8 cellular contexts compared by ENCODE assay signal in genomic region chr13:21670006-21670882, GRCh38. TPM values are rescaled to one million over a fixed set of nuclear protein-coding genes. Genes with fewer than 3 reads are reported as not detected.
DNase-seq lines count a peak whose midpoint lies in the region; ATAC-seq and TF ChIP-seq lines count a peak whose summit lies in the region.

No MANE protein-coding gene starts in this region.

- ATAC-seq in GM19035 (IDR thresholded peaks at IDR 0.05; ENCODE audit: unreplicated experiment), result peak; percentile 35
- peak; percentile 21 for ATAC-seq in HG03354 (IDR thresholded peaks at IDR 0.05; ENCODE audit: poor library complexity, severe bottlenecking, unreplicated experiment)

- H3K27me3 ChIP-seq in BJ (ENCODE audit: control insufficient read depth, insufficient read depth, low read length), result peaks cover 24% of the 10 kb centered on the region
- no peaks in the 10 kb centered on the region for H3K27me3 ChIP-seq in Peyer's patch
- no peaks in the 10 kb centered on the region for H3K27me3 ChIP-seq in ovary

- H3K36me3 ChIP-seq in BJ (ENCODE audit: control insufficient read depth, insufficient read depth, low read length) (no peaks in the 10 kb centered on the region), Peyer's patch (no peaks in the 10 kb centered on the region), ovary (no peaks in the 10 kb centered on the region)

- intact Hi-C loops in head of caudate nucleus (cut with DNase I) (no loop called here), ovary (cut with DNase I) (no loop called here)

- TF ChIP-seq POLR2A in Peyer's patch (IDR thresholded peaks at IDR 0.05) (no peak), ovary (IDR thresholded peaks at IDR 0.05) (no peak)

- H3K27ac ChIP-seq in Peyer's patch (peak overlapping the region; percentile 40 to 69 (median 58)), ovary (peak overlapping the region; percentile 41 to 66)

- CTCF ChIA-PET in BJ (lab: Yijun Ruan, JAX), result interaction anchor here (0.6 to 1.3 kb wide), 3 partner anchors 33 to 636 kb away, joined by 3 to 4 read pairs (median 3); no protein-coding TSS in a partner anchor

- no peak for DNase-seq in BJ (ENCODE audit: low read depth)
- DNase-seq in Peyer's patch, result peak; percentile 49 to 85 (median 77)
- peak; percentile 20 to 53 (median 31) for DNase-seq in activated naive CD4-positive, alpha-beta T cell (lab: John Stamatoyannopoulos, UW)
- DNase-seq in head of caudate nucleus, result peak in 38 of 42 donors; percentile 42 to 85 (median 70)
- peak; percentile 35 to 63 (median 55) for DNase-seq in ovary
- DNase-seq in putamen (ENCODE audit: low spot score), result no peak

- TF ChIP-seq EP300 in ovary (IDR thresholded peaks at IDR 0.05), result no peak

- no peaks in the 10 kb centered on the region for H3K9me3 ChIP-seq in Peyer's patch
- H3K9me3 ChIP-seq in ovary, result no peaks in the 10 kb centered on the region

- peak; percentile 35; the same call in 1 of the 2 replicates for TF ChIP-seq CTCF in BJ (IDR thresholded peaks at IDR 0.05; ENCODE audit: insufficient read depth, low read depth, low read length)
- TF ChIP-seq CTCF in Peyer's patch (IDR thresholded peaks at IDR 0.05), result no peak
- TF ChIP-seq CTCF in ovary (IDR thresholded peaks at IDR 0.05), result no peak

- POLR2A ChIA-PET in BJ (lab: Charles Lee), result no interaction called here

- H3K4me1 ChIP-seq in Peyer's patch (peaks cover 0 to 36% (median 20%) of the 10 kb centered on the region in 4 donors), ovary (ENCODE audit: insufficient read depth) (peaks cover 9% of the 10 kb centered on the region)

- H3K4me3 ChIP-seq in BJ (ENCODE audit: low read depth, low read length) (peak overlapping the region; percentile 27), Peyer's patch (peak overlapping the region; percentile 47 to 86 (median 64)), ovary (peak overlapping the region; percentile 42)

- 0 to 1% (median 1%) methylated on average over 34 to 70 of the region's 70 CpGs for WGBS in ovary, 3 donors

RNA-seq across cellular contexts. Expression of gene FGF9, which starts 0.6 kb away (rescaled TPM):
- polyA plus RNA-seq in BJ (2011; rRNA removed), result 0.10 TPM in 1 of 2 replicates, not detected in the other
- polyA minus RNA-seq in BJ (2011; rRNA and poly(A)+ RNA removed), result not detected in 2 replicates
- 1 to 10 TPM in 3 of 4 donors, not detected in 1; 1.8 to 3.8 (median 2.3) TPM for total RNA-seq in Peyer's patch
- 1 to 10 TPM in 3 of 7 donors, under 1 TPM in 4; 0.15 to 2.8 (median 0.81) TPM for total RNA-seq in ovary
- 1 to 10 TPM in 1 of 2 donors, under 1 TPM in 1; 0.18 to 1.5 TPM for polyA plus RNA-seq in ovary

Comparison
In these comparisons a context has a peak if more than half of its experiments do, and no peak if none do; other contexts are left out.
1. DNase-seq: peak in Peyer's patch (3 of 3), activated naive CD4-positive, alpha-beta T cell (4 of 4), head of caudate nucleus (38 of 42) and ovary (5 of 5); none in BJ (single experiment) and putamen (single experiment).
2. Peak in every context shown above with its lines, with median percentiles within 50 percentile points of each other: H3K4me3 ChIP-seq.